Comparison of ENCODE assay signal across 11 cellular contexts in the genomic region with DNA sequence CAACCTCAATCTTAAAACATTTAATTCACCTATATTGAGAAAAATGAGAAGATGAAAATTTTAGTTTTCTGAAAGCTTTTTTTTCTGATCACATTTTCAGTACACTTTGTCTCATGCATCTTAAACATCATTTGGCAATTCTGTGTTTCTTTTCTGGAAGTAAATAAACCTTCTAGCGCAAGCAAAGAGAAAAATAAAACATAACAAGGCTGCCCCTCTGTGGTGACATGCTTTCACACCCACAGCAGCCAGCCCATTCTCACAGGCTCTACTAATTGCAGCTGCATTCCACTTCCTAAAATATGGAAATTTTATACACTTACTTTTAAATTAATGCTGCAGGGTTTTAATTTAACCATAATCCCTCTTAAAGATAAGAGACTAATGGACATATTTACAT.
DNase-seq lines count a peak whose midpoint lies in the region; ATAC-seq, FAIRE-seq and TF ChIP-seq lines count a peak whose summit lies in the region.
"Had no signal": no experiment of that assay in that cellular context is flagged by ENCODE, and none has a peak within 500 bp of the region (broad histone marks: within the 10 kb centered on the region; RNA-seq: fewer than 3 reads in every experiment).

No MANE protein-coding gene starts in this region.

- TF ChIP-seq POLR2A in GM12878 (IDR thresholded peaks at IDR 0.05; ENCODE audit: low read depth, low read length) = no peak

- no peak overlapping the region for H3K9ac ChIP-seq in GM12878 (ENCODE audit: control insufficient read depth, insufficient read depth, low read length)

- POLR2A ChIA-PET in A673 (lab: Charles Lee; ENCODE audit: low non-redundant PET) = no interaction called here
- POLR2A ChIA-PET in GM12878 (lab: Charles Lee) = no interaction called here

- no peak overlapping the region for H3K4me3 Mint-ChIP-seq in HFFc6
- H3K4me3 Mint-ChIP-seq: activated CD4-positive, alpha-beta memory T cell treated with anti-CD3 and anti-CD28 coated beads, Interleukin-2, amount 10 ng/mL, durations not matched to agents 7 days and 5 days had no signal

- H3K36me3 ChIP-seq in A673 (ENCODE audit: insufficient read depth, low read length, poor library complexity, severe bottlenecking) (no peaks in the 10 kb centered on the region), GM12878 (ENCODE audit: control insufficient read depth in 2 of 2, insufficient read depth in 2 of 2, low read length in 1 of 2) (no peaks in the 10 kb centered on the region)

- TF ChIP-seq EP300 in GM12878 (IDR thresholded peaks at IDR 0.05; ENCODE audit: borderline replicate concordance in 1 of 2, control insufficient read depth in 1 of 2, low read depth in 2 of 2, low read length in 2 of 2) = no peak

- CTCF ChIA-PET in A673 (lab: Charles Lee) = interaction anchor here (0.6 kb wide), 1 partner anchor 904 kb away, joined by 3 read pairs; no protein-coding TSS in a partner anchor
- CTCF ChIA-PET in GM12878 (lab: Yijun Ruan, JAX) = no interaction called here

- peak; percentile 14; the same call in 1 of the 2 replicates for TF ChIP-seq RAD21 in GM12878 (IDR thresholded peaks at IDR 0.05; ENCODE audit: insufficient read depth, low read depth, low read length)

- SMC1A ChIA-PET in GM12878 (lab: Charles Lee; ENCODE audit: uncharacterized antibody, unreplicated experiment) = interaction anchor here (1.0 kb wide), 1 partner anchor 145 kb away, joined by 5 read pairs; no protein-coding TSS in a partner anchor

- WGBS in GM12878 (ENCODE audit: insufficient coverage, insufficient replicate concordance, low lambda C conversion rate, missing lambda C conversion rate) = 100% methylated on average over 1 of the region's 1 CpG

- H3K4me1 ChIP-seq in A673 (ENCODE audit: insufficient read depth, low read length, poor library complexity, severe bottlenecking) = no peaks in the 10 kb centered on the region
- H3K4me1 ChIP-seq in GM12878 (ENCODE audit: control insufficient read depth, insufficient read depth, low read length) = no peaks in the 10 kb centered on the region

- FAIRE-seq in GM12878 (lab: Jason Lieb, UNC) = no peak

- no peak overlapping the region for H3K27ac Mint-ChIP-seq in HFFc6
- H3K27ac Mint-ChIP-seq: activated CD4-positive, alpha-beta memory T cell treated with anti-CD3 and anti-CD28 coated beads, Interleukin-2, amount 10 ng/mL, durations not matched to agents 7 days and 5 days had no signal

- intact Hi-C loops in A673 (cut with micrococcal nuclease; ENCODE audit: unreplicated experiment) = loop anchor here (1.0 kb wide), 1 partner anchor 145 kb away; no protein-coding TSS in a partner anchor
- intact Hi-C loops in GM12878 (cut with micrococcal nuclease; ENCODE audit: unreplicated experiment) = no loop called here
- intact Hi-C loops in left colon (cut with DNase I, micrococcal nuclease) = loop anchor here in 1 of 2 donors (10.0 kb wide), 1 partner anchor 144 kb away; no protein-coding TSS in a partner anchor

- no peak overlapping the region for H3K27ac ChIP-seq in A673 (ENCODE audit: low read depth, low read length, poor library complexity, severe bottlenecking)
- no peak overlapping the region for H3K27ac ChIP-seq in GM12878 (ENCODE audit: control insufficient read depth, insufficient read depth)

- no peaks in the 10 kb centered on the region for H3K9me3 Mint-ChIP-seq in HFFc6
- H3K9me3 Mint-ChIP-seq: activated CD4-positive, alpha-beta memory T cell treated with anti-CD3 and anti-CD28 coated beads, Interleukin-2, amount 10 ng/mL, durations not matched to agents 7 days and 5 days had no signal

- H3K79me2 ChIP-seq in GM12878 (ENCODE audit: control insufficient read depth, insufficient read depth, low read length) = no peaks in the 10 kb centered on the region

- H3K27me3 ChIP-seq in A673 (replicated peaks; ENCODE audit: insufficient read depth, low read depth, low read length, poor library complexity) (no peaks in the 10 kb centered on the region), GM12878 (replicated peaks in 1 of 2; ENCODE audit: control insufficient read depth in 2 of 2, insufficient read depth in 2 of 2, low read length in 1 of 2) (no peaks in the 10 kb centered on the region)

- BruUV-seq in A673 (replicated peaks; lab: Mats Ljungman, UMichigan) (no TSS peak), GM12878 (replicated peaks; lab: Mats Ljungman, UMichigan) (no TSS peak)

- no peaks in the 10 kb centered on the region for H4K20me1 ChIP-seq in GM12878 (ENCODE audit: control insufficient read depth, insufficient read depth)

- ATAC-seq in GM12878 = 0 out of 3 replicates have a peak, but pooled peaks have one; percentile 24
- ATAC-seq in left colon = peak; percentile 72
- no peak for ATAC-seq in omental fat pad (ENCODE audit: low FRiP score)
- no peak for ATAC-seq in HG03280 (IDR thresholded peaks at IDR 0.05; ENCODE audit: unreplicated experiment)

- peaks cover 13% of the 10 kb centered on the region for H3K4me1 Mint-ChIP-seq in HFFc6 (ENCODE audit: low read depth)
- H3K4me1 Mint-ChIP-seq: activated CD4-positive, alpha-beta memory T cell treated with anti-CD3 and anti-CD28 coated beads, Interleukin-2, amount 10 ng/mL, durations not matched to agents 7 days and 5 days had no signal

- H3K4me2 ChIP-seq in GM12878 (ENCODE audit: control insufficient read depth, insufficient read depth) = no peak overlapping the region

- no peak overlapping the region for H2AFZ ChIP-seq in GM12878 (ENCODE audit: control insufficient read depth, low read depth, low read length)

- DNase-seq in A673 (ENCODE audit: low spot score) (peak; percentile 29), HFFc6 (no peak), GM12878 (ENCODE audit: low read depth, low spot score) (no peak), left colon (peak in 1 of 2 donors; percentile 16), omental fat pad (ENCODE audit: low spot score) (no peak), NCI-H128 (lab: John Stamatoyannopoulos, UW; ENCODE audit: unreplicated experiment) (no peak), DMS79 (lab: John Stamatoyannopoulos, UW) (no peak)
- DNase-seq: activated CD4-positive, alpha-beta memory T cell treated with anti-CD3 and anti-CD28 coated beads, Interleukin-2, amount 10 ng/mL, durations not matched to agents 7 days and 5 days; DMS153; NCI-H187 had no signal

- no peaks in the 10 kb centered on the region for H3K9me3 ChIP-seq in A673 (ENCODE audit: low read depth, low read length, poor library complexity, severe bottlenecking)
- H3K9me3 ChIP-seq in GM12878 (replicated peaks; ENCODE audit: control insufficient read depth, insufficient read depth, low read length) = no peaks in the 10 kb centered on the region

- RAD21 ChIA-PET in GM12878 (lab: Charles Lee; ENCODE audit: unreplicated experiment) = no interaction called here

- H3K36me3 Mint-ChIP-seq in HFFc6 (ENCODE audit: low read depth) = peaks cover 24% of the 10 kb centered on the region

- H3K27me3 Mint-ChIP-seq in HFFc6 (ENCODE audit: insufficient read depth) = no peaks in the 10 kb centered on the region; the same call in 1 of the 2 replicates
- H3K27me3 Mint-ChIP-seq: activated CD4-positive, alpha-beta memory T cell treated with anti-CD3 and anti-CD28 coated beads, Interleukin-2, amount 10 ng/mL, durations not matched to agents 7 days and 5 days had no signal

- H3K4me3 ChIP-seq in A673 (ENCODE audit: low read depth, low read length, poor library complexity, severe bottlenecking) = no peak overlapping the region
- H3K4me3 ChIP-seq in GM12878 = no peak overlapping the region

- in situ Hi-C loops in GM12878 (cut with MboI) = no loop called here

- TF ChIP-seq CTCF in A673 (conservative IDR thresholded peaks at IDR 0.05; ENCODE audit: low read depth, low read length) (peak; percentile 55; the same call in 1 of the 2 replicates), HFFc6 (IDR thresholded peaks at IDR 0.05) (peak; percentile 61), GM12878 (IDR thresholded peaks at IDR 0.05 in 2 of 3, conservative IDR thresholded peaks at IDR 0.05 in 1 of 3; ENCODE audit: control insufficient read depth in 2 of 3, extremely low read depth in 1 of 3, insufficient read depth in 1 of 3, low read depth in 3 of 3, low read length in 3 of 3) (0 out of 6 replicates have a peak, but pooled peaks of 1 of the 3 experiments have one; percentile 10), omental fat pad (IDR thresholded peaks at IDR 0.05) (no peak)

TF ChIP-seq in GM12878, 131 proteins besides CTCF, POLR2A, EP300 and RAD21 (continues in another document):
- TF ChIP-seq MTA3 (IDR thresholded peaks at IDR 0.05; ENCODE audit: borderline replicate concordance, low read length) = no peak
- TF ChIP-seq, protein P1, sequence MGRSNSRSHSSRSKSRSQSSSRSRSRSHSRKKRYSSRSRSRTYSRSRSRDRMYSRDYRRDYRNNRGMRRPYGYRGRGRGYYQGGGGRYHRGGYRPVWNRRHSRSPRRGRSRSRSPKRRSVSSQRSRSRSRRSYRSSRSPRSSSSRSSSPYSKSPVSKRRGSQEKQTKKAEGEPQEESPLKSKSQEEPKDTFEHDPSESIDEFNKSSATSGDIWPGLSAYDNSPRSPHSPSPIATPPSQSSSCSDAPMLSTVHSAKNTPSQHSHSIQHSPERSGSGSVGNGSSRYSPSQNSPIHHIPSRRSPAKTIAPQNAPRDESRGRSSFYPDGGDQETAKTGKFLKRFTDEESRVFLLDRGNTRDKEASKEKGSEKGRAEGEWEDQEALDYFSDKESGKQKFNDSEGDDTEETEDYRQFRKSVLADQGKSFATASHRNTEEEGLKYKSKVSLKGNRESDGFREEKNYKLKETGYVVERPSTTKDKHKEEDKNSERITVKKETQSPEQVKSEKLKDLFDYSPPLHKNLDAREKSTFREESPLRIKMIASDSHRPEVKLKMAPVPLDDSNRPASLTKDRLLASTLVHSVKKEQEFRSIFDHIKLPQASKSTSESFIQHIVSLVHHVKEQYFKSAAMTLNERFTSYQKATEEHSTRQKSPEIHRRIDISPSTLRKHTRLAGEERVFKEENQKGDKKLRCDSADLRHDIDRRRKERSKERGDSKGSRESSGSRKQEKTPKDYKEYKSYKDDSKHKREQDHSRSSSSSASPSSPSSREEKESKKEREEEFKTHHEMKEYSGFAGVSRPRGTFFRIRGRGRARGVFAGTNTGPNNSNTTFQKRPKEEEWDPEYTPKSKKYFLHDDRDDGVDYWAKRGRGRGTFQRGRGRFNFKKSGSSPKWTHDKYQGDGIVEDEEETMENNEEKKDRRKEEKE (IDR thresholded peaks at IDR 0.05) = no peak
- TF ChIP-seq, protein P2, sequence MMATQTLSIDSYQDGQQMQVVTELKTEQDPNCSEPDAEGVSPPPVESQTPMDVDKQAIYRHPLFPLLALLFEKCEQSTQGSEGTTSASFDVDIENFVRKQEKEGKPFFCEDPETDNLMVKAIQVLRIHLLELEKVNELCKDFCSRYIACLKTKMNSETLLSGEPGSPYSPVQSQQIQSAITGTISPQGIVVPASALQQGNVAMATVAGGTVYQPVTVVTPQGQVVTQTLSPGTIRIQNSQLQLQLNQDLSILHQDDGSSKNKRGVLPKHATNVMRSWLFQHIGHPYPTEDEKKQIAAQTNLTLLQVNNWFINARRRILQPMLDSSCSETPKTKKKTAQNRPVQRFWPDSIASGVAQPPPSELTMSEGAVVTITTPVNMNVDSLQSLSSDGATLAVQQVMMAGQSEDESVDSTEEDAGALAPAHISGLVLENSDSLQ (IDR thresholded peaks at IDR 0.05) = no peak

Comparison
In these comparisons a context has a peak if more than half of its experiments do, and no peak if none do; other contexts are left out.
1. CTCF ChIP-seq: peak in A673 (single experiment) and HFFc6 (single experiment); none in omental fat pad (0 of 3).
2. ATAC-seq: peak in GM12878 (single experiment) and left colon (single experiment); none in omental fat pad (single experiment) and HG03280 (single experiment).